8 cellular contexts compared by ENCODE assay signal in the genomic region with DNA sequence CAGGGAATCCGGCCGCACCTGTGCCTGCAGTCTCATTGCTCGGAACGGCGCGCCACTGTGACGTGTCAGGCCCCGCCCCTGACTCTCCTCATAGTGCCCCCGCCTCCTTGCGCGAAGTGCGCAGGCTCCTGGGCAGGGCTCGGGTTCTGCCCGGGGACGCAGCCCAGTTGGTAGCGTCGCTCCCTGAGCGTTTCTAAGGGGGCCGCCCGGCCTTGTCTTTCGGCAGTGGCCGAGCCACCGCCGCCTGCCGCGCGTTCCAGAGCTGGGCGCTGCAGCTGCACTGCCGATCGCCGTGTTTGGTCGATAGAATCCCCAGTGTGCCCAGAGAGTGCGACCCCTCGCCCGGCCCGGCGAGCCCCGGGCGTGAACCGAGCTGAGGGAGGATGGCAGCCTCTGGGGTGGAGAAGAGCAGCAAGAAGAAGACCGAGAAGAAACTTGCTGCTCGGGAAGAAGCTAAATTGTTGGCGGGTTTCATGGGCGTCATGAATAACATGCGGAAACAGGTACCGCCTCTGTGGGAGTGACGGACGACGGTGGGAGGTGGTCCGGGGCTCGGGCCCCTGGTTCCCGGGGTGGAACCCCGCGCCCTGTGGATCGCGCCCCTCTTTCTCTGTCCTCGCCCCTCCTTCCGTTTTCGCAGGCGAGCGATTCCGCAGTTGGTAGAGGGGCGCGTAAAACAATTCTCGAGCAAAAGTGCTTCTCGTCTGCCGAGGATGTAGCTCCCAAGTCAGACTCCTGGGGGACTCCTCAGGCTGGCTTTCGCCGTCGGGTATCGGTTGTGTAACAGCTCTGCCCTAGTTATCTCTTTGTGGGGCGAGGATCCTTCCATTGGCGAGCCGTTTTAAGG. TPM values are rescaled to one million over a fixed set of nuclear protein-coding genes. Genes with fewer than 3 reads are reported as not detected.
DNase-seq lines count a peak whose midpoint lies in the region; ATAC-seq and TF ChIP-seq lines count a peak whose summit lies in the region.

Gene KLHL7 (plus strand): TSS at position 142 of the 847 bp plus-strand sequence. CDS start 242 bp downstream, at position 384.

- H3K9me3 ChIP-seq in breast epithelium (no peaks in the 10 kb centered on the region), iPS-18c (ENCODE audit: control insufficient read depth, insufficient read depth, low read length) (no peaks in the 10 kb centered on the region)

- no peak for TF ChIP-seq CTCF in VCaP (conservative IDR thresholded peaks at IDR 0.05)
- TF ChIP-seq CTCF in breast epithelium (IDR thresholded peaks at IDR 0.05): no peak

- peak; percentile 95 for DNase-seq in NCI-H2196 (lab: John Stamatoyannopoulos, UW; ENCODE audit: unreplicated experiment)
- peak; percentile 95 to 96 for DNase-seq in breast epithelium (ENCODE audit: low spot score in 2 of 2)

- H3K27ac ChIP-seq in ACC112 (ENCODE audit: low read depth, low read length): peak within 1 kb of the TSS; percentile 66
- peak within 1 kb of the TSS; percentile 87 for H3K27ac ChIP-seq in VCaP
- peak within 1 kb of the TSS; percentile 94 to 95 for H3K27ac ChIP-seq in breast epithelium
- peak within 1 kb of the TSS; percentile 27 to 97 (median 89) for H3K27ac ChIP-seq in skin epidermis

- H3K4me1 ChIP-seq in ACC112 (ENCODE audit: control insufficient read depth, insufficient read depth, low read length, unreplicated experiment) (peaks cover 13% of the 10 kb centered on the region), breast epithelium (peaks cover 0 to 6% of the 10 kb centered on the region in 2 donors)

- ATAC-seq in GM18868 (IDR thresholded peaks at IDR 0.05; ENCODE audit: unreplicated experiment): peak; percentile 96
- peak; percentile 97 for ATAC-seq in HG03108 (IDR thresholded peaks at IDR 0.05; ENCODE audit: unreplicated experiment)

- H3K27me3 ChIP-seq in ACC112 (ENCODE audit: insufficient read depth, low read length) (no peaks in the 10 kb centered on the region), breast epithelium (no peaks in the 10 kb centered on the region)

- H2AFZ ChIP-seq in ACC112 (ENCODE audit: low read length, unreplicated experiment): peak within 1 kb of the TSS; percentile 87

- peak; percentile 88 for TF ChIP-seq POLR2A in breast epithelium (IDR thresholded peaks at IDR 0.05)

- intact Hi-C loops in breast epithelium (cut with DNase I; ENCODE audit: low total_unique reads): no loop called here

- H3K4me3 ChIP-seq in ACC112 (ENCODE audit: low read depth, low read length) (peak within 1 kb of the TSS; percentile 92), breast epithelium (peak within 1 kb of the TSS; percentile 95 to 97 (median 97)), iPS-18c (ENCODE audit: insufficient read depth, low read depth, low read length) (peak within 1 kb of the TSS; percentile 79), skin epidermis (peak within 1 kb of the TSS; percentile 63 to 97 (median 79))

- peaks cover 44% of the 10 kb centered on the region for H3K79me2 ChIP-seq in ACC112 (ENCODE audit: control insufficient read depth, insufficient read depth, low read length, unreplicated experiment)

- peaks cover 4% of the 10 kb centered on the region; the same call in 1 of the 2 replicates for H3K36me3 ChIP-seq in ACC112 (ENCODE audit: insufficient read depth, low read length)
- H3K36me3 ChIP-seq in breast epithelium: no peaks in the 10 kb centered on the region

RNA-seq across cellular contexts. Expression of gene KLHL7, which starts in this region (rescaled TPM):
- total RNA-seq in breast epithelium: 10 to 100 TPM; 28.5 to 39.2 (median 29.0) TPM

Comparison
In these comparisons a context has a peak if more than half of its experiments do, and no peak if none do; other contexts are left out.
1. Peak in every context shown above with its lines: DNase-seq, ATAC-seq, H3K4me3 ChIP-seq and H3K27ac ChIP-seq.